ENCODE assay signal across 28 cellular contexts in the genomic region with DNA sequence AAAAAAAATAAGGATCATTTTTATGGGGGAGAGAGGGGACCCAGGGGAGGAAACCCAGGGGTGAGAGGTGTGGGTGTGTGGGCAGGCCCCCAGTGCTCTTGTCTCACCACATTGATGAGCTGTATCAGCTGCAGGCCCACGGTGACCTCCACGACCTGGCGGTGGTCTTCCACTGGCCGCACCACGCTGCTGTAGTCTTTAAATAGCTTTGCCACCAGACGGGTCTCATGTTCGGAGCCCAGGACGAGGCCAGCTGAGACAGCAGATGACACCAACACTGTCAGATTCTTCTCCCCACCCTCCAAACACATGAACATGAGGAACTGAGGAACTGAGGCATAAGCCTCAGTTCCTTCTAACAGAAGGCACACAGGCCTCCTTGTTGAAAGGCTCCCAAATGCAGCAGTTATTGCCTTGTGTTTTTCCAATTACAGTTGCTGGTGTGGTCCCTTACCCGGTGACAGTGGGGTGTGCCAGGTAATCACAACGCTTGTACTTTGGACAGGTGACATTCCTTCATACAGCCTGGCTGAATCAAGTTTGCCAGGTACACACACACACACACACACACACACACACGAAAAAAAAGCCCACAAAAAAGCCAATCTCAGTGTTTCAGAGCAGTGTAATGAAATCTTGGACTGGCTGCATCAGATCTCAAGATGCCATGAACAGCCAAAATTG. TPM values are rescaled to one million over a fixed set of nuclear protein-coding genes. Genes with fewer than 3 reads are reported as not detected.
"Had no signal": no experiment of that assay in that cellular context is flagged by ENCODE, and none has a peak within 500 bp of the region (broad histone marks: within the 10 kb centered on the region; RNA-seq: fewer than 3 reads in every experiment).

No MANE protein-coding gene starts in this region.

- H3K27ac Mint-ChIP-seq: activated CD4-positive, alpha-beta T cell treated with anti-CD3 and anti-CD28 coated beads for 36 hours; activated T-helper 17 cell treated with anti-CD3 and anti-CD28 coated beads, Interleukin-2, amount 50 U/mL, for 72 hours; naive thymus-derived CD4-positive, alpha-beta T cell; stimulated activated effector memory CD8-positive, alpha-beta T cell treated with anti-CD3 and anti-CD28 coated beads, Interleukin-12 subunit alpha, Interleukin-12 subunit beta, amount 100 ng/mL, for 72 hours; stimulated activated naive CD8-positive, alpha-beta T cell treated with anti-CD3 and anti-CD28 coated beads, Interleukin-15, Interleukin-2, amounts not matched to agents 100 ng/mL and 50 ng/mL, for 24 hours; T-helper 2 cell treated with Interferon-gamma antibody and Interleukin-4, amounts not matched to agents 5 μg/mL and 100 μg/mL, for 36 hours had no signal

- H3K9me3 Mint-ChIP-seq: activated T-cell treated with anti-CD3 and anti-CD28 coated beads, Interleukin-2, amount 50 U/mL, for 4 hours; activated T-helper 17 cell treated with anti-CD3 and anti-CD28 coated beads, Interleukin-2, amount 50 U/mL, for 72 hours; neural crest cell; stimulated activated effector memory CD8-positive, alpha-beta T cell treated with anti-CD3 and anti-CD28 coated beads, Interleukin-12 subunit alpha, Interleukin-12 subunit beta, amount 100 ng/mL, for 72 hours; stimulated activated naive CD8-positive, alpha-beta T cell treated with anti-CD3 and anti-CD28 coated beads, Interleukin-15, Interleukin-2, amounts not matched to agents 100 ng/mL and 50 ng/mL, for 24 hours; T-helper 2 cell treated with Interferon-gamma antibody and Interleukin-4, amounts not matched to agents 5 μg/mL and 100 μg/mL, for 36 hours had no signal

- H3K27ac ChIP-seq: heart left ventricle, left lung, lower lobe of right lung, upper lobe of right lung had no signal

- H3K4me3 ChIP-seq: heart left ventricle, left lung, lower lobe of right lung, upper lobe of right lung had no signal

- H3K4me1 ChIP-seq: left lung, lower lobe of right lung, upper lobe of right lung had no signal

- ATAC-seq: activated CD4-positive, alpha-beta T cell treated with anti-CD3 and anti-CD28 coated beads for 36 hours; activated T-cell treated with anti-CD3 and anti-CD28 coated beads, Interleukin-2, amount 50 U/mL, for 4 hours; activated T-helper 17 cell treated with anti-CD3 and anti-CD28 coated beads, Interleukin-2, amount 50 U/mL, for 72 hours; esophagus mucosa; heart left ventricle; left lung; lower lobe of right lung; naive thymus-derived CD4-positive, alpha-beta T cell; right cardiac atrium; stimulated activated effector memory CD8-positive, alpha-beta T cell treated with anti-CD3 and anti-CD28 coated beads, Interleukin-12 subunit alpha, Interleukin-12 subunit beta, amount 100 ng/mL, for 72 hours; upper lobe of right lung had no signal

- H3K9me3 ChIP-seq: heart left ventricle, left lung, lower lobe of right lung, upper lobe of right lung had no signal

- H3K27me3 Mint-ChIP-seq: activated CD4-positive, alpha-beta T cell treated with anti-CD3 and anti-CD28 coated beads for 36 hours; activated T-helper 17 cell treated with anti-CD3 and anti-CD28 coated beads, Interleukin-2, amount 50 U/mL, for 72 hours had no signal

- H3K27me3 ChIP-seq: heart left ventricle, left lung, upper lobe of right lung had no signal

- DNase-seq: activated CD4-positive, alpha-beta T cell treated with anti-CD3 and anti-CD28 coated beads for 36 hours; activated CD4-positive, alpha-beta T cell treated with anti-CD3 and anti-CD28 coated beads, Interleukin-2, amount 50 U/mL, for 4 hours; activated CD4-positive, CD25-positive, alpha-beta regulatory T cell; activated gamma-delta T cell treated with Interleukin-2 at 50 U/mL for 16 hours; activated naive CD4-positive, alpha-beta T cell treated with anti-CD3 and anti-CD28 coated beads, Interleukin-2, amount 50 U/mL, for 16 hours; activated T-cell treated with anti-CD3 and anti-CD28 coated beads, Interleukin-2, amount 50 U/mL, for 4 hours; amniotic stem cell; caudate nucleus; foreskin fibroblast; heart left ventricle; left lung; lower lobe of right lung; mesenchymal stem cell; naive thymus-derived CD4-positive, alpha-beta T cell; occipital lobe; posterior cingulate gyrus; right cardiac atrium; stimulated activated CD4-positive, alpha-beta T cell treated with anti-CD3 and anti-CD28 coated beads, Interleukin-12 subunit alpha, Interleukin-12 subunit beta, amount 100 ng/mL, for 4 hours; stimulated activated CD4-positive, alpha-beta T cell treated with anti-CD3 and anti-CD28 coated beads, Interleukin-4, amount 100 ng/mL, for 24 hours; T-helper 1 cell; upper lobe of right lung had no signal

- H3K4me3 Mint-ChIP-seq: activated CD4-positive, alpha-beta T cell treated with anti-CD3 and anti-CD28 coated beads for 36 hours; activated T-cell treated with anti-CD3 and anti-CD28 coated beads, Interleukin-2, amount 50 U/mL, for 4 hours; activated T-helper 17 cell treated with anti-CD3 and anti-CD28 coated beads, Interleukin-2, amount 50 U/mL, for 72 hours; naive thymus-derived CD4-positive, alpha-beta T cell; neural crest cell; stimulated activated effector memory CD8-positive, alpha-beta T cell treated with anti-CD3 and anti-CD28 coated beads, Interleukin-12 subunit alpha, Interleukin-12 subunit beta, amount 100 ng/mL, for 72 hours; stimulated activated naive CD8-positive, alpha-beta T cell treated with anti-CD3 and anti-CD28 coated beads, Interleukin-15, Interleukin-2, amounts not matched to agents 100 ng/mL and 50 ng/mL, for 24 hours; T-helper 2 cell treated with Interferon-gamma antibody and Interleukin-4, amounts not matched to agents 5 μg/mL and 100 μg/mL, for 36 hours had no signal

- H3K36me3 Mint-ChIP-seq: naive thymus-derived CD4-positive, alpha-beta T cell; stimulated activated effector memory CD8-positive, alpha-beta T cell treated with anti-CD3 and anti-CD28 coated beads, Interleukin-12 subunit alpha, Interleukin-12 subunit beta, amount 100 ng/mL, for 72 hours had no signal

- H3K36me3 ChIP-seq: heart left ventricle, left lung, lower lobe of right lung, upper lobe of right lung had no signal

- H3K4me1 Mint-ChIP-seq: activated T-helper 17 cell treated with anti-CD3 and anti-CD28 coated beads, Interleukin-2, amount 50 U/mL, for 72 hours; stimulated activated effector memory CD8-positive, alpha-beta T cell treated with anti-CD3 and anti-CD28 coated beads, Interleukin-12 subunit alpha, Interleukin-12 subunit beta, amount 100 ng/mL, for 72 hours had no signal

RNA-seq across cellular contexts. Expression of gene CHRNA1, which starts 4.7 kb away (rescaled TPM):
- total RNA-seq: activated CD4-positive, alpha-beta T cell treated with anti-CD3 and anti-CD28 coated beads for 36 hours; activated T-cell treated with anti-CD3 and anti-CD28 coated beads, Interleukin-2, amount 50 U/mL, for 4 hours; esophagus mucosa; kidney epithelial cell; left lung; lower lobe of right lung; naive thymus-derived CD4-positive, alpha-beta T cell; neural crest cell; occipital lobe had no signal
- polyA plus RNA-seq: naive thymus-derived CD4-positive, alpha-beta T cell had no signal
